In the genomic region with DNA sequence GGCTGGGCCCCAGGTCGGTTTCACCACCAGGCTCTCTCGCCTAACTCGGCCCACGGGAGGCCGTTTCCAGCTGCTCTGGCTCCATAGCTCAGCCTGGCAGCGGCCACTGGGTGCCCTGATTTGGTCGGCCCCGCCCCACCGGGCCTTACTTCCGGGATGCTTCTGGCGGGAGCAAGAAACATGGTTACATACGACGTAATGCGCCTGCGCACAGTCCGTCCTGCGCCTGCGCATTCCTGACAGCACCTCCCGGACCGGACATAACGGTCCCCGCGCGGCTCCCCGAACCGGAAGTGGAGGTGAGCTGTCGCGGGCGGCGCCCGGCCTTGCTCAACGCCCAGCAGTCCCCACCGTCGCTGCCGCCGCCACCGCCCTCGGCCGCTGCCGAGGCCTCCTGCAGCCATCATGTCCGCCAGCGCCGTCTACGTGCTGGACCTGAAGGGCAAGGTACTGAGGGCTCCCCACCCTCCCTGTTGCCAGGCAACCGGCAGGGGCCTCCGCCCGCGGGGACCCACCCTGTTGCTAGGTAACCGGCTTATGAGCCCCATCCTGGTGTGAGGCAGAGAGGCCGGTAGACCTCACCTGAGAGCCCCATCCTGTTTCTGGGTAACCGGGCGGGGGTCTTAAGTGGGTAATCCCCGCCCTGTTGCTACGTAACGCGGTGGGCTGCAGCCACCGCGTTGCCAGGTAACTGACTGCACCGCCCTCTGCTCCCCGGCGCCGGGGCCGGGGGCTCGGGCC, we compare ENCODE assay signal across 8 cellular contexts. TPM values are rescaled to one million over a fixed set of nuclear protein-coding genes. Genes with fewer than 3 reads are reported as not detected.
DNase-seq lines count a peak whose midpoint lies in the region; ATAC-seq, FAIRE-seq and TF ChIP-seq lines count a peak whose summit lies in the region.

AP1M1 (plus strand) TSS at position 290 of the 741 bp plus-strand sequence; CDS start at position 406, 116 bp downstream.

- H3K4me1 ChIP-seq in adrenal gland (replicated peaks in 1 of 2) (peaks cover 21 to 37% of the 10 kb centered on the region in 2 donors), heart right ventricle (peaks cover 10 to 38% (median 27%) of the 10 kb centered on the region in 9 donors), upper lobe of right lung (peaks cover 23% of the 10 kb centered on the region)

- no peak for TF ChIP-seq CTCF in adrenal gland (IDR thresholded peaks at IDR 0.05)
- TF ChIP-seq CTCF in heart right ventricle (IDR thresholded peaks at IDR 0.05) = peak in 1 of 9 donors; percentile 5
- TF ChIP-seq CTCF in upper lobe of right lung (IDR thresholded peaks at IDR 0.05) = no peak

- H3K9me3 ChIP-seq in adrenal gland (replicated peaks in 1 of 3) (no peaks in the 10 kb centered on the region), heart right ventricle (no peaks in the 10 kb centered on the region), upper lobe of right lung (no peaks in the 10 kb centered on the region)

- ATAC-seq in HG02840 (IDR thresholded peaks at IDR 0.05; ENCODE audit: low FRiP score, unreplicated experiment) (peak; percentile 88), T-cell (replicated peaks in 1 of 4) (peak; percentile 85 to 91 (median 89)), heart right ventricle (peak; percentile 93 to 99 (median 96)), upper lobe of right lung (peak; percentile 92)

- peak within 1 kb of the TSS; percentile 50 to 76 (median 68) for H3K4me3 ChIP-seq in adrenal gland
- H3K4me3 ChIP-seq in heart right ventricle = peak within 1 kb of the TSS; percentile 71 to 100 (median 92)
- peak within 1 kb of the TSS; percentile 89 for H3K4me3 ChIP-seq in upper lobe of right lung

- H3K9me3 Mint-ChIP-seq in T-cell = no peaks in the 10 kb centered on the region

- H3K27me3 Mint-ChIP-seq in T-cell = no peaks in the 10 kb centered on the region

- H3K36me3 ChIP-seq in adrenal gland (replicated peaks in 1 of 2) (peaks cover 0 to 12% of the 10 kb centered on the region in 2 donors), heart right ventricle (peaks cover 0 to 35% (median 6%) of the 10 kb centered on the region in 9 donors), upper lobe of right lung (peaks cover 6% of the 10 kb centered on the region)

- 0% methylated on average over 5 to 64 of the region's 64 CpGs for WGBS in adrenal gland, 4 donors
- 0% methylated on average over 64 of the region's 64 CpGs for WGBS in heart right ventricle, 2 donors

- DNase-seq in GM12891 (ENCODE audit: insufficient read length, low spot score) (peak; percentile 99), NCI-H1436 treated with DMSO at 0.1 percent for 48 hours (lab: John Stamatoyannopoulos, UW) (peak; percentile 72), T-cell (peak; percentile 94 to 99 (median 97)), adrenal gland (peak; percentile 97 to 99 (median 98)), heart right ventricle (peak; percentile 97 to 99), posterior vena cava (ENCODE audit: low spot score) (peak; percentile 99), upper lobe of right lung (peak; percentile 99)

- peaks cover 13% of the 10 kb centered on the region for H3K36me3 Mint-ChIP-seq in T-cell

- H3K4me1 Mint-ChIP-seq in T-cell = peaks cover 44 to 47% (median 46%) of the 10 kb centered on the region in 3 donors

- peak; percentile 87 for TF ChIP-seq POLR2A in GM12891 (IDR thresholded peaks at IDR 0.05; ENCODE audit: low read depth, low read length)
- peak in 1 of 2 donors; percentile 37 for TF ChIP-seq POLR2A in adrenal gland (IDR thresholded peaks at IDR 0.05)

- peak within 1 kb of the TSS; percentile 71 to 86 (median 81) for H3K4me3 Mint-ChIP-seq in T-cell

- CTCF ChIA-PET in T-cell (lab: Charles Lee) = interaction anchor here (0.6 to 1.7 kb wide), 5 partner anchors 10 to 272 kb away, joined by 3 to 23 read pairs (median 4); partner anchors contain the start of gene FAM32A (in 1 of the 2)

- H3K27ac ChIP-seq in adrenal gland (peak within 1 kb of the TSS; percentile 58 to 90 (median 69)), heart right ventricle (peak within 1 kb of the TSS; percentile 10 to 94 (median 88)), upper lobe of right lung (peak within 1 kb of the TSS; percentile 89)

- peak within 1 kb of the TSS; percentile 95 to 98 for H3K27ac Mint-ChIP-seq in T-cell

- POLR2A ChIA-PET in T-cell (lab: Charles Lee) = interaction anchor here (0.6 to 2.5 kb wide), 5 partner anchors 12 to 174 kb away, joined by 3 to 8 read pairs (median 5); partner anchors contain the start of gene FAM32A (in 1 of the 2)

- intact Hi-C loops in adrenal gland (cut with DNase I) = no loop called here
- intact Hi-C loops in heart right ventricle (cut with DNase I) = no loop called here
- intact Hi-C loops in posterior vena cava (cut with DNase I) = no loop called here
- intact Hi-C loops in upper lobe of right lung (cut with DNase I) = no loop called here

- peak; percentile 96 for FAIRE-seq in GM12891 (lab: Jason Lieb, UNC)

- no peaks in the 10 kb centered on the region for H3K27me3 ChIP-seq in adrenal gland
- no peaks in the 10 kb centered on the region for H3K27me3 ChIP-seq in heart right ventricle
- H3K27me3 ChIP-seq in upper lobe of right lung = no peaks in the 10 kb centered on the region

TF ChIP-seq in GM12891, 5 proteins besides CTCF, POLR2A, EP300 and RAD21:
- TF ChIP-seq TAF1 (IDR thresholded peaks at IDR 0.05; ENCODE audit: low read depth, low read length) (no peak; the same call in 1 of the 2 replicates), POLR2AphosphoS5 (IDR thresholded peaks at IDR 0.05; ENCODE audit: low read depth, low read length) (peak; percentile 84), POU2F2 (IDR thresholded peaks at IDR 0.05; ENCODE audit: low read depth, low read length) (peak; percentile 59; the same call in 1 of the 2 replicates), SPI1 (IDR thresholded peaks at IDR 0.05; ENCODE audit: low read depth, low read length) (peak; percentile 47), PAX5 (IDR thresholded peaks at IDR 0.05; ENCODE audit: insufficient read depth, low read length, severe bottlenecking) (no peak)

RNA-seq across cellular contexts. Expression of gene AP1M1, which starts in this region (rescaled TPM):
- polyA plus RNA-seq in GM12891 (2012; ENCODE audit: low read depth, missing spikeins) = 49.4 TPM
- 100 to 1,000 TPM in 4 of 5 donors, 10 to 100 TPM in 1; 94.9 to 171 (median 133) TPM for total RNA-seq in T-cell
- 10 to 100 TPM; 68.4 to 99.6 (median 88.7) TPM for total RNA-seq in adrenal gland
- polyA plus RNA-seq in adrenal gland = 10 to 100 TPM; 51.6 to 61.8 (median 58.5) TPM
- total RNA-seq in heart right ventricle = 10 to 100 TPM; 34.3 to 53.8 (median 47.0) TPM
- polyA plus RNA-seq in heart right ventricle = 10 to 100 TPM; 25.5 to 79.0 TPM
- 10 to 100 TPM; 59.4 to 66.4 TPM for total RNA-seq in posterior vena cava
- total RNA-seq in upper lobe of right lung = 72.1 TPM

Comparison
In these comparisons a context has a peak if more than half of its experiments do, and no peak if none do; other contexts are left out.
1. Peak in every context shown above with its lines: DNase-seq, ATAC-seq, H3K4me3 ChIP-seq and H3K27ac ChIP-seq.